ENCODE assay signal across 15 cellular contexts in the genomic region with DNA sequence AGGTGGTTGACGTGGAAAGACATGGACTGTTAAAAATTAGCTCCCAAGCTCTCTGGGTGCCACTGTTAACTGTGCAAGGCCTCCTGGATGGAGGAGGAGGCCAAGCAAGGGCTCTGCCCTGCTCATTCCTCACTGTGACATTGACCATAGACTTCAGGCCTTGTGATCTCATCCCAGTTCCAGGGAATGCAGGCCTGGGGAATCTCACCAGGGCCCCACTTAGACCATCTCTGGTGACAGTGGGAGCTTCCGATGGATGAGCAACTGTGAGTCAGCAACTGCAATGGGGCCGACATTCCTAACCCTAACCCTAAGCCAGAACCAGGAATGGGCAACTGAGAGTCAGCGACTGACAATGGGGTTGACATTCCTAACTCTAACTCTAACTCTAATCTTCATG. TPM values are rescaled to one million over a fixed set of nuclear protein-coding genes. Genes with fewer than 3 reads are reported as not detected.
DNase-seq lines count a peak whose midpoint lies in the region; ATAC-seq and TF ChIP-seq lines count a peak whose summit lies in the region.
"Had no signal": no experiment of that assay in that cellular context is flagged by ENCODE, and none has a peak within 500 bp of the region (broad histone marks: within the 10 kb centered on the region; RNA-seq: fewer than 3 reads in every experiment).

No MANE protein-coding gene starts in this region.

- in situ Hi-C loops in brain microvascular endothelial cell (cut with HindIII; ENCODE audit: low pct_ligation_motif_present, low sequenced_read_pairs) = no loop called here

- peaks cover 66% of the 10 kb centered on the region for H3K4me1 ChIP-seq in DND-41 (ENCODE audit: insufficient read depth, low read length)
- peaks cover 51% of the 10 kb centered on the region for H3K4me1 ChIP-seq in mesodermal cell (ENCODE audit: control insufficient read depth, insufficient read depth, low read length, poor library complexity, severe bottlenecking)
- H3K4me1 ChIP-seq: left ventricle myocardium inferior had no signal

- H3K9me3 ChIP-seq in DND-41 (ENCODE audit: insufficient read depth, low read length, severe bottlenecking) (no peaks in the 10 kb centered on the region), mesodermal cell (ENCODE audit: control insufficient read depth, low read length) (no peaks in the 10 kb centered on the region)
- H3K9me3 ChIP-seq: Caco-2, left ventricle myocardium inferior had no signal

- intact Hi-C loops in head of caudate nucleus (cut with DNase I) = no loop called here

- TF ChIP-seq CTCF in DND-41 (IDR thresholded peaks at IDR 0.05; ENCODE audit: borderline replicate concordance, extremely low read depth, low read length, poor library complexity, severe bottlenecking) = no peak
- no peak for TF ChIP-seq CTCF in brain microvascular endothelial cell (IDR thresholded peaks at IDR 0.05; ENCODE audit: low read depth, low read length, missing control alignments)

- no peaks in the 10 kb centered on the region for H4K20me1 ChIP-seq in DND-41 (ENCODE audit: insufficient read depth, low read length)

- no peaks in the 10 kb centered on the region for H3K27me3 ChIP-seq in DND-41 (ENCODE audit: insufficient read depth, low read length, poor library complexity)
- H3K27me3 ChIP-seq in brain microvascular endothelial cell (replicated peaks) = no peaks in the 10 kb centered on the region

- peak overlapping the region; percentile 40; the same call in 1 of the 2 replicates for H3K9ac ChIP-seq in DND-41 (ENCODE audit: low read depth, low read length)

- H3K4me2 ChIP-seq in DND-41 (ENCODE audit: insufficient read depth, low read length) = peak overlapping the region; percentile 32

- whole genome bisulfite sequencing in mesodermal cell (ENCODE audit: insufficient coverage in 2 of 2), 2 experiments = 75 to 83% methylated on average over 2 to 3 of the region's 4 CpGs

- H3K4me3 Mint-ChIP-seq in IgD-negative memory B cell = peak overlapping the region in 3 of 4 donors; percentile 28 to 74 (median 59)
- H3K4me3 Mint-ChIP-seq: H9 had no signal

- peaks cover 15 to 25% (median 15%) of the 10 kb centered on the region in 3 donors for H3K4me1 Mint-ChIP-seq in IgD-negative memory B cell

- H3K36me3 ChIP-seq in DND-41 (ENCODE audit: insufficient read depth, low read length) = no peaks in the 10 kb centered on the region
- H3K36me3 ChIP-seq in brain microvascular endothelial cell (replicated peaks) = no peaks in the 10 kb centered on the region
- no peaks in the 10 kb centered on the region for H3K36me3 ChIP-seq in mesodermal cell (ENCODE audit: control insufficient read depth, insufficient read depth, low read length)
- H3K36me3 ChIP-seq: left ventricle myocardium inferior, WERI-Rb-1 had no signal

- H3K79me2 ChIP-seq in DND-41 (ENCODE audit: insufficient read depth, low read length) = peaks cover 3% of the 10 kb centered on the region

- peaks cover 2% of the 10 kb centered on the region for H3K27me3 Mint-ChIP-seq in IgD-negative memory B cell

- H3K9me3 Mint-ChIP-seq in IgD-negative memory B cell = peaks cover 0 to 2% (median 0%) of the 10 kb centered on the region in 3 donors
- H3K9me3 Mint-ChIP-seq: H9 had no signal

- H3K27ac ChIP-seq in DND-41 (ENCODE audit: low read length) (peak overlapping the region; percentile 80), brain microvascular endothelial cell (no peak overlapping the region), mesodermal cell (ENCODE audit: low read depth, low read length, severe bottlenecking) (peak overlapping the region; percentile 99)
- H3K27ac ChIP-seq: left ventricle myocardium inferior, WERI-Rb-1 had no signal

- no peak overlapping the region for H2AFZ ChIP-seq in DND-41 (ENCODE audit: low read depth, low read length)

- H3K36me3 Mint-ChIP-seq in IgD-negative memory B cell = no peaks in the 10 kb centered on the region

- DNase-seq in DND-41 (no peak), brain microvascular endothelial cell (peak; percentile 44), COLO668 (lab: John Stamatoyannopoulos, UW; ENCODE audit: unreplicated experiment) (no peak), head of caudate nucleus (no peak)
- DNase-seq in stimulated activated CD4-positive, alpha-beta T cell treated with anti-CD3 and anti-CD28 coated beads, Interleukin-2, amount 100 ng/mL, for 48 hours = no peak
- DNase-seq: Caco-2; H9; left ventricle myocardium inferior; NCI-H510A; nucleus accumbens; stimulated activated CD4-positive, alpha-beta T cell treated with anti-CD3 and anti-CD28 coated beads, Interleukin-12 subunit alpha, Interleukin-12 subunit beta, amount 100 ng/mL, for 4 hours had no signal

- peak overlapping the region in 2 of 3 donors; percentile 14 to 77 for H3K27ac Mint-ChIP-seq in IgD-negative memory B cell
- H3K27ac Mint-ChIP-seq: H9 had no signal

- ATAC-seq in DND-41 (ENCODE audit: insufficient read depth, low read depth) = no peak
- ATAC-seq in HG02970 (IDR thresholded peaks at IDR 0.05; ENCODE audit: low FRiP score, unreplicated experiment) = no peak

- no peak overlapping the region for H3K4me3 ChIP-seq in DND-41 (ENCODE audit: low read depth in 1 of 2, low read length in 2 of 2)
- H3K4me3 ChIP-seq in brain microvascular endothelial cell (ENCODE audit: low read depth, low read length) = no peak overlapping the region
- H3K4me3 ChIP-seq in mesodermal cell (ENCODE audit: extremely low read depth, insufficient read depth, low read length, poor library complexity, severe bottlenecking) = no peak overlapping the region
- H3K4me3 ChIP-seq: left ventricle myocardium inferior had no signal

RNA-seq across cellular contexts. Expression of gene MSMB, which starts 50.4 kb away (rescaled TPM):
- not detected for polyA plus RNA-seq in IgD-negative memory B cell
- not detected for polyA plus RNA-seq in mesodermal cell (2013, experiment 1 of 2)
- not detected for polyA plus RNA-seq in mesodermal cell (2013, experiment 2 of 2)
